9 cellular contexts compared by ENCODE assay signal in the genomic region with DNA sequence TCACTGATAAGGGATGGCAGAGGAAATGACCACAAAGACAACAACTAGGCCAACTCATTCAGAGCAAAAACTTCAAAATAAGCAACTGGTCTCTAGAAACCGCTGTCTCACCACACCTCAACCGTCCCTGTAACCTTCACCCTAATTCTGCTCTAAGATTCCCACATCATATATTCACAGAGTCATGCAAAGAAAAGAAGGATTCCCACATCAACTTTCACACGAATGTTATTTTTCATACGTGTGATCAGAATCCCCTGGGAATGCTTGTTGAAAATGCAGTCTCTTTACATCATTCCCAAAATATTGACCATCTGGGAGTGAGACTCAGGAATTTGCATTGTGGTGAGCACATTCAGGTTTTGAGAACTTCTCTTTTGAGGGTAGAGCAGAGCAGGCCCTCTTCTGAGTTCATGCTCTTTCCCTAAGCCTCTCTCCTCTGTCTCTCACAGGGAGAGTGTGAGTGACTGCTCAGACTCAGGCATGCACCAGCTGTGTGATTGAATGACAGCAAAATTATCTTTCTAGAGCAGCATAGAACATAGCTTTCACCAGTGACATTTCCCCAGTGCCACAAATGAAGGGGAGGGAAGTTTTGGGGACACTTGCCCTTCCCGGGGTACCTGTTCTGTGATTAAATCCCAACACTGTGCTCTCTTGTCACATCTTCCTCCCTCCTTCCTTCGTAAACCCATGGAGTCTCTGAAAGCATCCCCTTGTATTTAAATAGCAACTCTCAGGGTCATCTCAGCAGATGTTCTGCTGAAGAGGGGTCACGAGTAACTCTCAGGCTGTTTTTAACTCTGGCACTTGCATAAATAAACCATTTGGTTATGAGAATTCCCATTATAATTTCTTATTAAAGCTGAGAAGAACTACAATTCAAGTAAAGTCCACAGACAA.
DNase-seq lines count a peak whose midpoint lies in the region; ATAC-seq and TF ChIP-seq lines count a peak whose summit lies in the region.
"Had no signal": no experiment of that assay in that cellular context is flagged by ENCODE, and none has a peak within 500 bp of the region (broad histone marks: within the 10 kb centered on the region; RNA-seq: fewer than 3 reads in every experiment).

No MANE protein-coding gene starts in this region.

- no peaks in the 10 kb centered on the region for H3K27me3 Mint-ChIP-seq in activated naive CD8-positive, alpha-beta T cell
- no peaks in the 10 kb centered on the region for H3K27me3 Mint-ChIP-seq in activated naive CD8-positive, alpha-beta T cell treated with anti-CD3 and anti-CD28 coated beads for 36 hours
- no peaks in the 10 kb centered on the region for H3K27me3 Mint-ChIP-seq in dendritic cell treated with granulocyte-macrophage colony-stimulating factor and Interleukin-4, amounts not matched to agents 40 ng/mL and 50 ng/mL, for 4 days
- H3K27me3 Mint-ChIP-seq in activated T-helper 1 cell treated with anti-CD3 and anti-CD28 coated beads, Interleukin-12 subunit alpha, Interleukin-12 subunit beta, Interleukin-2, Interleukin-4 antibody, amounts not matched to agents 30 ng/mL and 10 ng/mL and 1 ng/mL, durations not matched to agents 14 hours and 24 hours and 36 hours (ENCODE audit: insufficient read depth): no peaks in the 10 kb centered on the region

- no peaks in the 10 kb centered on the region for H3F3A ChIP-seq in smooth muscle cell (ENCODE audit: low read depth)

- H3K36me3 ChIP-seq in smooth muscle cell (ENCODE audit: low read depth): no peaks in the 10 kb centered on the region
- H3K36me3 ChIP-seq: Peyer's patch had no signal

- H3K27ac ChIP-seq in smooth muscle cell (ENCODE audit: low read depth): no peak overlapping the region
- H3K27ac ChIP-seq: Peyer's patch had no signal

- no peak overlapping the region for H3K4me2 ChIP-seq in smooth muscle cell

- H3K79me2 ChIP-seq in smooth muscle cell (ENCODE audit: low read depth): no peaks in the 10 kb centered on the region

- H3K27me3 ChIP-seq in smooth muscle cell (ENCODE audit: low read depth): no peaks in the 10 kb centered on the region
- H3K27me3 ChIP-seq: Peyer's patch had no signal

- no peak for DNase-seq in activated naive CD8-positive, alpha-beta T cell treated with anti-CD3 and anti-CD28 coated beads for 36 hours
- DNase-seq in smooth muscle cell (lab: John Stamatoyannopoulos, UW; ENCODE audit: unreplicated experiment): no peak
- no peak for DNase-seq in activated T-helper 1 cell treated with anti-CD3 and anti-CD28 coated beads, Interleukin-12 subunit alpha, Interleukin-12 subunit beta, Interleukin-2, Interleukin-4 antibody, amounts not matched to agents 30 ng/mL and 10 ng/mL and 1 ng/mL, durations not matched to agents 14 hours and 24 hours and 36 hours (ENCODE audit: low spot score)
- no peak for DNase-seq in COR-L47 (lab: John Stamatoyannopoulos, UW)
- DNase-seq in SW480 (ENCODE audit: low spot score): no peak
- DNase-seq: Peyer's patch had no signal

- H3K36me3 Mint-ChIP-seq in activated naive CD8-positive, alpha-beta T cell: peaks cover 45% of the 10 kb centered on the region
- peaks cover 69% of the 10 kb centered on the region for H3K36me3 Mint-ChIP-seq in activated naive CD8-positive, alpha-beta T cell treated with anti-CD3 and anti-CD28 coated beads for 36 hours
- H3K36me3 Mint-ChIP-seq in dendritic cell treated with granulocyte-macrophage colony-stimulating factor and Interleukin-4, amounts not matched to agents 40 ng/mL and 50 ng/mL, for 4 days (ENCODE audit: low read depth): peaks cover 49% of the 10 kb centered on the region
- H3K36me3 Mint-ChIP-seq in activated T-helper 1 cell treated with anti-CD3 and anti-CD28 coated beads, Interleukin-12 subunit alpha, Interleukin-12 subunit beta, Interleukin-2, Interleukin-4 antibody, amounts not matched to agents 30 ng/mL and 10 ng/mL and 1 ng/mL, durations not matched to agents 14 hours and 24 hours and 36 hours (ENCODE audit: low read depth): peaks cover 44% of the 10 kb centered on the region

- 96% methylated on average over 7 of the region's 7 CpGs for WGBS in smooth muscle cell (ENCODE audit: low lambda C conversion rate)

- no peak overlapping the region for H2AFZ ChIP-seq in smooth muscle cell (ENCODE audit: low read depth)

- H3K4me3 ChIP-seq in smooth muscle cell: no peak overlapping the region
- H3K4me3 ChIP-seq: Peyer's patch had no signal

- no peak overlapping the region for H3K4me3 Mint-ChIP-seq in activated naive CD8-positive, alpha-beta T cell
- no peak overlapping the region for H3K4me3 Mint-ChIP-seq in activated naive CD8-positive, alpha-beta T cell treated with anti-CD3 and anti-CD28 coated beads for 36 hours
- no peak overlapping the region for H3K4me3 Mint-ChIP-seq in dendritic cell treated with granulocyte-macrophage colony-stimulating factor and Interleukin-4, amounts not matched to agents 40 ng/mL and 50 ng/mL, for 4 days
- H3K4me3 Mint-ChIP-seq in activated T-helper 1 cell treated with anti-CD3 and anti-CD28 coated beads, Interleukin-12 subunit alpha, Interleukin-12 subunit beta, Interleukin-2, Interleukin-4 antibody, amounts not matched to agents 30 ng/mL and 10 ng/mL and 1 ng/mL, durations not matched to agents 14 hours and 24 hours and 36 hours: no peak overlapping the region

- TF ChIP-seq CTCF in smooth muscle cell (IDR thresholded peaks at IDR 0.05; ENCODE audit: borderline replicate concordance, insufficient read depth, poor library complexity, severe bottlenecking): no peak

- peak overlapping the region; percentile 34 for H3K27ac Mint-ChIP-seq in activated naive CD8-positive, alpha-beta T cell
- H3K27ac Mint-ChIP-seq in activated naive CD8-positive, alpha-beta T cell treated with anti-CD3 and anti-CD28 coated beads for 36 hours: no peak overlapping the region
- H3K27ac Mint-ChIP-seq in dendritic cell treated with granulocyte-macrophage colony-stimulating factor and Interleukin-4, amounts not matched to agents 40 ng/mL and 50 ng/mL, for 4 days: peak overlapping the region; percentile 74
- no peak overlapping the region for H3K27ac Mint-ChIP-seq in activated T-helper 1 cell treated with anti-CD3 and anti-CD28 coated beads, Interleukin-12 subunit alpha, Interleukin-12 subunit beta, Interleukin-2, Interleukin-4 antibody, amounts not matched to agents 30 ng/mL and 10 ng/mL and 1 ng/mL, durations not matched to agents 14 hours and 24 hours and 36 hours

- H4K20me1 ChIP-seq in smooth muscle cell (ENCODE audit: low read depth): no peaks in the 10 kb centered on the region

- H3K9me3 ChIP-seq in smooth muscle cell (replicated peaks; ENCODE audit: low read depth): no peaks in the 10 kb centered on the region
- H3K9me3 ChIP-seq: Peyer's patch had no signal

- intact Hi-C loops in dendritic cell treated with granulocyte-macrophage colony-stimulating factor and Interleukin-4, amounts not matched to agents 40 ng/mL and 50 ng/mL, for 4 days (cut with micrococcal nuclease): no loop called here
- intact Hi-C loops in activated T-helper 1 cell treated with anti-CD3 and anti-CD28 coated beads, Interleukin-12 subunit alpha, Interleukin-12 subunit beta, Interleukin-2, Interleukin-4 antibody, amounts not matched to agents 30 ng/mL and 10 ng/mL and 1 ng/mL, durations not matched to agents 14 hours and 24 hours and 36 hours (cut with micrococcal nuclease): no loop called here

- ATAC-seq in HG03060 (IDR thresholded peaks at IDR 0.05; ENCODE audit: low read depth, unreplicated experiment): peak; percentile 71

- no peaks in the 10 kb centered on the region for H3K4me1 ChIP-seq in smooth muscle cell (ENCODE audit: low read depth)
- H3K4me1 ChIP-seq: Peyer's patch had no signal

- H3K4me1 Mint-ChIP-seq in activated naive CD8-positive, alpha-beta T cell (ENCODE audit: low read depth): peaks cover 15% of the 10 kb centered on the region
- H3K4me1 Mint-ChIP-seq in activated naive CD8-positive, alpha-beta T cell treated with anti-CD3 and anti-CD28 coated beads for 36 hours: peaks cover 19% of the 10 kb centered on the region
- peaks cover 57% of the 10 kb centered on the region for H3K4me1 Mint-ChIP-seq in dendritic cell treated with granulocyte-macrophage colony-stimulating factor and Interleukin-4, amounts not matched to agents 40 ng/mL and 50 ng/mL, for 4 days (ENCODE audit: low read depth)
- H3K4me1 Mint-ChIP-seq in activated T-helper 1 cell treated with anti-CD3 and anti-CD28 coated beads, Interleukin-12 subunit alpha, Interleukin-12 subunit beta, Interleukin-2, Interleukin-4 antibody, amounts not matched to agents 30 ng/mL and 10 ng/mL and 1 ng/mL, durations not matched to agents 14 hours and 24 hours and 36 hours (ENCODE audit: low read depth): peaks cover 23% of the 10 kb centered on the region

- peaks cover 10% of the 10 kb centered on the region for H3K9me3 Mint-ChIP-seq in activated naive CD8-positive, alpha-beta T cell (ENCODE audit: low read depth)
- peaks cover 19% of the 10 kb centered on the region for H3K9me3 Mint-ChIP-seq in activated naive CD8-positive, alpha-beta T cell treated with anti-CD3 and anti-CD28 coated beads for 36 hours
- H3K9me3 Mint-ChIP-seq in dendritic cell treated with granulocyte-macrophage colony-stimulating factor and Interleukin-4, amounts not matched to agents 40 ng/mL and 50 ng/mL, for 4 days: no peaks in the 10 kb centered on the region
- H3K9me3 Mint-ChIP-seq in activated T-helper 1 cell treated with anti-CD3 and anti-CD28 coated beads, Interleukin-12 subunit alpha, Interleukin-12 subunit beta, Interleukin-2, Interleukin-4 antibody, amounts not matched to agents 30 ng/mL and 10 ng/mL and 1 ng/mL, durations not matched to agents 14 hours and 24 hours and 36 hours: peaks cover 31% of the 10 kb centered on the region

- H3K9ac ChIP-seq in smooth muscle cell (ENCODE audit: low read depth): no peak overlapping the region

Comparison
In these comparisons a context has a peak if more than half of its experiments do, and no peak if none do; other contexts are left out.
1. H3K27ac Mint-ChIP-seq: peak in activated naive CD8-positive, alpha-beta T cell (single experiment) and dendritic cell treated with granulocyte-macrophage colony-stimulating factor and Interleukin-4, amounts not matched to agents 40 ng/mL and 50 ng/mL, for 4 days (single experiment); none in activated naive CD8-positive, alpha-beta T cell treated with anti-CD3 and anti-CD28 coated beads for 36 hours (single experiment) and activated T-helper 1 cell treated with anti-CD3 and anti-CD28 coated beads, Interleukin-12 subunit alpha, Interleukin-12 subunit beta, Interleukin-2, Interleukin-4 antibody, amounts not matched to agents 30 ng/mL and 10 ng/mL and 1 ng/mL, durations not matched to agents 14 hours and 24 hours and 36 hours (single experiment).